8 cellular contexts compared by ENCODE assay signal in the genomic region with DNA sequence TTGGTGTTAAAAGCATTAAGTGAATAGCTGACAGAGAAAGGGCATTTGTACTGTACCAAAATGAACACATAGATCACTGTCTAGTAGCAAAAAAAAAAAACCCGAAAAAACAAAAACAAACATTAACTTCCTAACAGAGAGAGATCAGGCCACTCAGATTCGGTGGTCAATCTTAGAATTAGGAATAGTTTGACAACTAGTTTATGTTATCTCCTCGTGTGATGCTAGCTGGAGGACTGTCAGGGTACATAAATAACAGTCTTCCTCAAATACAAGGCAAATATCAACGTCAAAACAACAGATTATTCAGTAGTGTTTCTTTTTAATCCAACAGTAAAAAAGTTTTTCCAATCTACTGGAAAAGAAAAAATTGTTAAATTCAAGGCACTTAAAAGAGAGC. TPM values are rescaled to one million over a fixed set of nuclear protein-coding genes. Genes with fewer than 3 reads are reported as not detected.
DNase-seq lines count a peak whose midpoint lies in the region; ATAC-seq and TF ChIP-seq lines count a peak whose summit lies in the region.

No MANE protein-coding gene starts in this region.

- no peaks in the 10 kb centered on the region for H3K9me3 ChIP-seq in suprapubic skin

- TF ChIP-seq EP300 in suprapubic skin (IDR thresholded peaks at IDR 0.05), result no peak

- H3K4me1 ChIP-seq in suprapubic skin, result peaks cover 25% of the 10 kb centered on the region

- peak overlapping the region; percentile 67 for H3K4me3 ChIP-seq in suprapubic skin

- no peak for TF ChIP-seq CTCF in suprapubic skin (IDR thresholded peaks at IDR 0.05)

- DNase-seq in T-helper 1 cell, result no peak
- no peak for DNase-seq in activated naive CD8-positive, alpha-beta T cell treated with anti-CD3 and anti-CD28 coated beads, Interleukin-2, amount 50 U/mL, for 24 hours
- no peak for DNase-seq in suprapubic skin (ENCODE audit: low spot score in 2 of 2)
- no peak for DNase-seq in NCI-H446 (lab: John Stamatoyannopoulos, UW)
- DNase-seq in activated CD8-positive, alpha-beta memory T cell treated with anti-CD3 and anti-CD28 coated beads, Interleukin-2, amount 50 U/mL, for 48 hours, result no peak

- H3K27ac Mint-ChIP-seq in T-helper 1 cell treated with Interleukin-12 subunit alpha and Interleukin-12 subunit beta and Interleukin-4 antibody, amounts not matched to agents 30 μg/mL and 1 μg/mL, for 36 hours, result peak overlapping the region; percentile 99
- H3K27ac Mint-ChIP-seq in activated naive CD8-positive, alpha-beta T cell treated with anti-CD3 and anti-CD28 coated beads, Interleukin-2, amount 50 U/mL, for 24 hours, result peak overlapping the region; percentile 94

- no peaks in the 10 kb centered on the region for H3K27me3 Mint-ChIP-seq in T-helper 1 cell treated with Interleukin-12 subunit alpha and Interleukin-12 subunit beta and Interleukin-4 antibody, amounts not matched to agents 30 μg/mL and 1 μg/mL, for 36 hours (ENCODE audit: low read depth)
- no peaks in the 10 kb centered on the region for H3K27me3 Mint-ChIP-seq in activated naive CD8-positive, alpha-beta T cell treated with anti-CD3 and anti-CD28 coated beads, Interleukin-2, amount 50 U/mL, for 24 hours

- ATAC-seq in activated naive CD8-positive, alpha-beta T cell treated with anti-CD3 and anti-CD28 coated beads, Interleukin-2, amount 50 U/mL, for 24 hours, result no peak
- ATAC-seq in HG03469 (IDR thresholded peaks at IDR 0.05; ENCODE audit: unreplicated experiment), result no peak

- TF ChIP-seq POLR2A in suprapubic skin (IDR thresholded peaks at IDR 0.05), result no peak

- H3K36me3 ChIP-seq in suprapubic skin, result no peaks in the 10 kb centered on the region

- 6% methylated on average over 4 of the region's 4 CpGs for WGBS in suprapubic skin

- H3K27me3 ChIP-seq in layer of hippocampus (ENCODE audit: control insufficient read depth, insufficient read depth, low read length), result no peaks in the 10 kb centered on the region
- no peaks in the 10 kb centered on the region for H3K27me3 ChIP-seq in suprapubic skin

- peak overlapping the region; percentile 98 for H3K4me3 Mint-ChIP-seq in T-helper 1 cell treated with Interleukin-12 subunit alpha and Interleukin-12 subunit beta and Interleukin-4 antibody, amounts not matched to agents 30 μg/mL and 1 μg/mL, for 36 hours
- H3K4me3 Mint-ChIP-seq in activated naive CD8-positive, alpha-beta T cell treated with anti-CD3 and anti-CD28 coated beads, Interleukin-2, amount 50 U/mL, for 24 hours, result peak overlapping the region; percentile 92

- H3K4me1 Mint-ChIP-seq in T-helper 1 cell treated with Interleukin-12 subunit alpha and Interleukin-12 subunit beta and Interleukin-4 antibody, amounts not matched to agents 30 μg/mL and 1 μg/mL, for 36 hours (ENCODE audit: low read depth), result peaks cover 33% of the 10 kb centered on the region
- H3K4me1 Mint-ChIP-seq in activated naive CD8-positive, alpha-beta T cell treated with anti-CD3 and anti-CD28 coated beads, Interleukin-2, amount 50 U/mL, for 24 hours, result peaks cover 42% of the 10 kb centered on the region

- peaks cover 31% of the 10 kb centered on the region for H3K36me3 Mint-ChIP-seq in T-helper 1 cell treated with Interleukin-12 subunit alpha and Interleukin-12 subunit beta and Interleukin-4 antibody, amounts not matched to agents 30 μg/mL and 1 μg/mL, for 36 hours (ENCODE audit: low read depth)
- peaks cover 32% of the 10 kb centered on the region for H3K36me3 Mint-ChIP-seq in activated naive CD8-positive, alpha-beta T cell treated with anti-CD3 and anti-CD28 coated beads, Interleukin-2, amount 50 U/mL, for 24 hours (ENCODE audit: low read depth)

- H3K9me3 Mint-ChIP-seq in T-helper 1 cell treated with Interleukin-12 subunit alpha and Interleukin-12 subunit beta and Interleukin-4 antibody, amounts not matched to agents 30 μg/mL and 1 μg/mL, for 36 hours, result peaks cover 4% of the 10 kb centered on the region
- H3K9me3 Mint-ChIP-seq in activated naive CD8-positive, alpha-beta T cell treated with anti-CD3 and anti-CD28 coated beads, Interleukin-2, amount 50 U/mL, for 24 hours, result peaks cover 4% of the 10 kb centered on the region

- H3K27ac ChIP-seq in layer of hippocampus (ENCODE audit: low read depth, low read length) (peak overlapping the region; percentile 81), suprapubic skin (peak overlapping the region; percentile 99)

RNA-seq across cellular contexts. Expression of a gene that starts 1.7 kb away (rescaled TPM):
- total RNA-seq in suprapubic skin, result 10 to 100 TPM in 3 of 4 donors, 1 to 10 TPM in 1; 8.8 to 25.7 (median 13.4) TPM
